Comparison of ENCODE assay signal across 1 cellular context in the genomic region with DNA sequence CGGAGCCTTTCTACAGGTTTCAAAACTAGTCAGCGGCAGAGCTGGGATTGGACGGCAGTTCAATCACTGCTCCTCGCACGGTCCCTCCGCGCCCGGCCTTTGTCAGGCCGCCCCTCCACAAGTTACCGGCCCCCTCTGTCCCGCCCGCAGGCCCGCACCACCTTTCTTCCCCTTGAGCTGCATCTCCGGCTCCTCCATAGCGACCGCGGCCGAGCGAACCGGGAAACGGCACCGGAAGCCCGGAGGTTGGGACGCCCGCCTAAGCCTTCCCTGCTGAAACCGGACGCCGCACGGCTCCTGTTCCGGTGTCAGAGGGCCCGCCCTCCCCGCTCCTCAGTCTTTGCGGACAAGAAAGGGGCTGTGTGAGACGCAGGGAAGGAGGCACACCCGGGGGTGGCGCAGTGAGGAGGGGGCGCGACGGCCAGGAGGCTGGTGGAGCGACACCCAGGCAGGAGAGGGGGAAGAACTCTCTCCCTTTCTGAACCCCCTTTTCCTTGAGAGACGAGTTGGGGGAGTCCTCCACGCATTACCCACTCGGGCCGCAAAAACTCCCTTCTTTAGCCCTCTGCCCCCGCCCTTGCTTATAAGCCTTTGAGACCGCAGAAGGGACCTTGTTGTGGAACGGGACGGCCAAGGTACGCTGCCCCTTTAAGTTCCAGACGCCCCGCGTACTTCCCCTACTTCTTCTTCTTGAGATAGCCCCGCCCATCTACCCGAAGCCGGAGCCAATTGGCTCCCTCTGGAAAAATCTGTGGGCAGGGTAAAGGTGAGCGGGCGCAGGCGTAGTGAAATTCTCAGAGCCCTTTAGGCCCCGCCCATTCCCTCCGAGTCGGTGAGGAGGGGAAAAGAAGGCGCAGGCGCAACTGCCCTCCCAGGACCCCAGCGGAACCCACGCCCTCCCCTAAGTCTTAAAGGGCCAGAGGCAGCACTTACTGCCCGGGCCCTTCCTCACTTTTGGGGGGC.
A peak's percentile ranks its signal among the peaks of the same experiment; 100 is the strongest.
TF ChIP-seq lines count a peak whose summit lies in the region.

A gene (minus strand): TSS at position 233 of the 963 bp plus-strand sequence. CDS start 35 bp downstream, at position 198.
A gene with protein sequence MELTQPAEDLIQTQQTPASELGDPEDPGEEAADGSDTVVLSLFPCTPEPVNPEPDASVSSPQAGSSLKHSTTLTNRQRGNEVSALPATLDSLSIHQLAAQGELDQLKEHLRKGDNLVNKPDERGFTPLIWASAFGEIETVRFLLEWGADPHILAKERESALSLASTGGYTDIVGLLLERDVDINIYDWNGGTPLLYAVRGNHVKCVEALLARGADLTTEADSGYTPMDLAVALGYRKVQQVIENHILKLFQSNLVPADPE (plus strand): TSS at position 339 of the 963 bp plus-strand sequence. CDS start 1,689 bp downstream, outside the sequence.

TF ChIP-seq in GM12878, 131 proteins besides CTCF, POLR2A, EP300 and RAD21 (continued from another document and continues in another):
- TF ChIP-seq, protein P1, sequence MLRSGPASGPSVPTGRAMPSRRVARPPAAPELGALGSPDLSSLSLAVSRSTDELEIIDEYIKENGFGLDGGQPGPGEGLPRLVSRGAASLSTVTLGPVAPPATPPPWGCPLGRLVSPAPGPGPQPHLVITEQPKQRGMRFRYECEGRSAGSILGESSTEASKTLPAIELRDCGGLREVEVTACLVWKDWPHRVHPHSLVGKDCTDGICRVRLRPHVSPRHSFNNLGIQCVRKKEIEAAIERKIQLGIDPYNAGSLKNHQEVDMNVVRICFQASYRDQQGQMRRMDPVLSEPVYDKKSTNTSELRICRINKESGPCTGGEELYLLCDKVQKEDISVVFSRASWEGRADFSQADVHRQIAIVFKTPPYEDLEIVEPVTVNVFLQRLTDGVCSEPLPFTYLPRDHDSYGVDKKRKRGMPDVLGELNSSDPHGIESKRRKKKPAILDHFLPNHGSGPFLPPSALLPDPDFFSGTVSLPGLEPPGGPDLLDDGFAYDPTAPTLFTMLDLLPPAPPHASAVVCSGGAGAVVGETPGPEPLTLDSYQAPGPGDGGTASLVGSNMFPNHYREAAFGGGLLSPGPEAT (IDR thresholded peaks at IDR 0.05; ENCODE audit: low read depth), result peak; percentile 99
- TF ChIP-seq IKZF1 (conservative IDR thresholded peaks at IDR 0.05) (peak; percentile 88), NR2C2 (IDR thresholded peaks at IDR 0.05; ENCODE audit: borderline replicate concordance, control insufficient read depth, insufficient read length, low read depth) (no peak), CREM (IDR thresholded peaks at IDR 0.05; ENCODE audit: low read depth) (peak; percentile 67; the same call in 1 of the 2 replicates), FOXM1 (IDR thresholded peaks at IDR 0.05; ENCODE audit: low read depth, low read length) (no peak), RB1 (IDR thresholded peaks at IDR 0.05; ENCODE audit: borderline replicate concordance) (peak; percentile 93), MEF2A (IDR thresholded peaks at IDR 0.05; ENCODE audit: insufficient read depth, low read depth, low read length) (peak; percentile 71; the same call in 1 of the 2 replicates), ESRRA (IDR thresholded peaks at IDR 0.05; ENCODE audit: low read length) (peak; percentile 56; the same call in 1 of the 2 replicates), RUNX3 (IDR thresholded peaks at IDR 0.05; ENCODE audit: low read length) (peak; percentile 75), LARP7 (IDR thresholded peaks at IDR 0.05) (peak; percentile 92), GATAD2B (conservative IDR thresholded peaks at IDR 0.05; ENCODE audit: low read depth) (peak; percentile 54; the same call in 1 of the 2 replicates), ZBED1 (IDR thresholded peaks at IDR 0.05; ENCODE audit: borderline replicate concordance) (no peak), TAF1 (IDR thresholded peaks at IDR 0.05; ENCODE audit: borderline replicate concordance, low read depth, low read length) (peak; percentile 93), SREBF2 (IDR thresholded peaks at IDR 0.05; ENCODE audit: low read length) (0 out of 2 replicates have a peak, but pooled peaks have one; percentile 10), NFYA (IDR thresholded peaks at IDR 0.05; ENCODE audit: borderline replicate concordance, low read depth, low read length) (no peak), PML (IDR thresholded peaks at IDR 0.05; ENCODE audit: low read length) (peak; percentile 87), JUND (IDR thresholded peaks at IDR 0.05; ENCODE audit: low read depth, low read length) (peak; percentile 27; the same call in 1 of the 2 replicates), MEF2B (IDR thresholded peaks at IDR 0.05; ENCODE audit: partially characterized antibody, poor library complexity, severe bottlenecking) (no peak), TCF12 (IDR thresholded peaks at IDR 0.05; ENCODE audit: low read depth, low read length) (peak; percentile 52; the same call in 1 of the 2 replicates), STAT1 (conservative IDR thresholded peaks at IDR 0.05) (peak; percentile 98), ZSCAN29 (IDR thresholded peaks at IDR 0.05) (peak; percentile 66; the same call in 1 of the 2 replicates), DPF2 (IDR thresholded peaks at IDR 0.05) (peak; percentile 80), TARDBP (IDR thresholded peaks at IDR 0.05; ENCODE audit: borderline replicate concordance) (peak; percentile 80), RAD51 (IDR thresholded peaks at IDR 0.05) (no peak), CBFB (IDR thresholded peaks at IDR 0.05; ENCODE audit: low read depth) (peak; percentile 43), GABPA (IDR thresholded peaks at IDR 0.05; ENCODE audit: low read depth) (peak; percentile 99), PAX5 (IDR thresholded peaks at IDR 0.05; ENCODE audit: borderline replicate concordance, low read depth, low read length) (0 out of 2 replicates have a peak, but pooled peaks have one; percentile 11), SP1 (IDR thresholded peaks at IDR 0.05; ENCODE audit: low read depth, low read length) (peak; percentile 87), IRF4 (IDR thresholded peaks at IDR 0.05; ENCODE audit: low read depth, low read length) (peak; percentile 50; the same call in 1 of the 2 replicates), RFX5 (IDR thresholded peaks at IDR 0.05; ENCODE audit: low read depth, low read length) (0 out of 2 replicates have a peak, but pooled peaks have one; percentile 19), EED (IDR thresholded peaks at IDR 0.05; ENCODE audit: low read depth) (peak; percentile 59; the same call in 1 of the 2 replicates), NBN (IDR thresholded peaks at IDR 0.05) (peak; percentile 92), ZZZ3 (IDR thresholded peaks at IDR 0.05; ENCODE audit: control insufficient read depth, insufficient read length, low read depth) (no peak), RELA (IDR thresholded peaks at IDR 0.05; ENCODE audit: borderline replicate concordance, partially characterized antibody) (peak; percentile 75)
- TF ChIP-seq, protein P2, sequence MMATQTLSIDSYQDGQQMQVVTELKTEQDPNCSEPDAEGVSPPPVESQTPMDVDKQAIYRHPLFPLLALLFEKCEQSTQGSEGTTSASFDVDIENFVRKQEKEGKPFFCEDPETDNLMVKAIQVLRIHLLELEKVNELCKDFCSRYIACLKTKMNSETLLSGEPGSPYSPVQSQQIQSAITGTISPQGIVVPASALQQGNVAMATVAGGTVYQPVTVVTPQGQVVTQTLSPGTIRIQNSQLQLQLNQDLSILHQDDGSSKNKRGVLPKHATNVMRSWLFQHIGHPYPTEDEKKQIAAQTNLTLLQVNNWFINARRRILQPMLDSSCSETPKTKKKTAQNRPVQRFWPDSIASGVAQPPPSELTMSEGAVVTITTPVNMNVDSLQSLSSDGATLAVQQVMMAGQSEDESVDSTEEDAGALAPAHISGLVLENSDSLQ (IDR thresholded peaks at IDR 0.05), result peak; percentile 6; the same call in 1 of the 2 replicates
- TF ChIP-seq, protein P3, sequence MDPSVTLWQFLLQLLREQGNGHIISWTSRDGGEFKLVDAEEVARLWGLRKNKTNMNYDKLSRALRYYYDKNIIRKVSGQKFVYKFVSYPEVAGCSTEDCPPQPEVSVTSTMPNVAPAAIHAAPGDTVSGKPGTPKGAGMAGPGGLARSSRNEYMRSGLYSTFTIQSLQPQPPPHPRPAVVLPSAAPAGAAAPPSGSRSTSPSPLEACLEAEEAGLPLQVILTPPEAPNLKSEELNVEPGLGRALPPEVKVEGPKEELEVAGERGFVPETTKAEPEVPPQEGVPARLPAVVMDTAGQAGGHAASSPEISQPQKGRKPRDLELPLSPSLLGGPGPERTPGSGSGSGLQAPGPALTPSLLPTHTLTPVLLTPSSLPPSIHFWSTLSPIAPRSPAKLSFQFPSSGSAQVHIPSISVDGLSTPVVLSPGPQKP (IDR thresholded peaks at IDR 0.05; ENCODE audit: low read depth, low read length), result peak; percentile 77
- TF ChIP-seq, protein P4, sequence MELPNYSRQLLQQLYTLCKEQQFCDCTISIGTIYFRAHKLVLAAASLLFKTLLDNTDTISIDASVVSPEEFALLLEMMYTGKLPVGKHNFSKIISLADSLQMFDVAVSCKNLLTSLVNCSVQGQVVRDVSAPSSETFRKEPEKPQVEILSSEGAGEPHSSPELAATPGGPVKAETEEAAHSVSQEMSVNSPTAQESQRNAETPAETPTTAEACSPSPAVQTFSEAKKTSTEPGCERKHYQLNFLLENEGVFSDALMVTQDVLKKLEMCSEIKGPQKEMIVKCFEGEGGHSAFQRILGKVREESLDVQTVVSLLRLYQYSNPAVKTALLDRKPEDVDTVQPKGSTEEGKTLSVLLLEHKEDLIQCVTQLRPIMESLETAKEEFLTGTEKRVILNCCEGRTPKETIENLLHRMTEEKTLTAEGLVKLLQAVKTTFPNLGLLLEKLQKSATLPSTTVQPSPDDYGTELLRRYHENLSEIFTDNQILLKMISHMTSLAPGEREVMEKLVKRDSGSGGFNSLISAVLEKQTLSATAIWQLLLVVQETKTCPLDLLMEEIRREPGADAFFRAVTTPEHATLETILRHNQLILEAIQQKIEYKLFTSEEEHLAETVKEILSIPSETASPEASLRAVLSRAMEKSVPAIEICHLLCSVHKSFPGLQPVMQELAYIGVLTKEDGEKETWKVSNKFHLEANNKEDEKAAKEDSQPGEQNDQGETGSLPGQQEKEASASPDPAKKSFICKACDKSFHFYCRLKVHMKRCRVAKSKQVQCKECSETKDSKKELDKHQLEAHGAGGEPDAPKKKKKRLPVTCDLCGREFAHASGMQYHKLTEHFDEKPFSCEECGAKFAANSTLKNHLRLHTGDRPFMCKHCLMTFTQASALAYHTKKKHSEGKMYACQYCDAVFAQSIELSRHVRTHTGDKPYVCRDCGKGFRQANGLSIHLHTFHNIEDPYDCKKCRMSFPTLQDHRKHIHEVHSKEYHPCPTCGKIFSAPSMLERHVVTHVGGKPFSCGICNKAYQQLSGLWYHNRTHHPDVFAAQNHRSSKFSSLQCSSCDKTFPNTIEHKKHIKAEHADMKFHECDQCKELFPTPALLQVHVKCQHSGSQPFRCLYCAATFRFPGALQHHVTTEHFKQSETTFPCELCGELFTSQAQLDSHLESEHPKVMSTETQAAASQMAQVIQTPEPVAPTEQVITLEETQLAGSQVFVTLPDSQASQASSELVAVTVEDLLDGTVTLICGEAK (IDR thresholded peaks at IDR 0.05; ENCODE audit: borderline replicate concordance), result peak; percentile 99
- TF ChIP-seq, protein P5, sequence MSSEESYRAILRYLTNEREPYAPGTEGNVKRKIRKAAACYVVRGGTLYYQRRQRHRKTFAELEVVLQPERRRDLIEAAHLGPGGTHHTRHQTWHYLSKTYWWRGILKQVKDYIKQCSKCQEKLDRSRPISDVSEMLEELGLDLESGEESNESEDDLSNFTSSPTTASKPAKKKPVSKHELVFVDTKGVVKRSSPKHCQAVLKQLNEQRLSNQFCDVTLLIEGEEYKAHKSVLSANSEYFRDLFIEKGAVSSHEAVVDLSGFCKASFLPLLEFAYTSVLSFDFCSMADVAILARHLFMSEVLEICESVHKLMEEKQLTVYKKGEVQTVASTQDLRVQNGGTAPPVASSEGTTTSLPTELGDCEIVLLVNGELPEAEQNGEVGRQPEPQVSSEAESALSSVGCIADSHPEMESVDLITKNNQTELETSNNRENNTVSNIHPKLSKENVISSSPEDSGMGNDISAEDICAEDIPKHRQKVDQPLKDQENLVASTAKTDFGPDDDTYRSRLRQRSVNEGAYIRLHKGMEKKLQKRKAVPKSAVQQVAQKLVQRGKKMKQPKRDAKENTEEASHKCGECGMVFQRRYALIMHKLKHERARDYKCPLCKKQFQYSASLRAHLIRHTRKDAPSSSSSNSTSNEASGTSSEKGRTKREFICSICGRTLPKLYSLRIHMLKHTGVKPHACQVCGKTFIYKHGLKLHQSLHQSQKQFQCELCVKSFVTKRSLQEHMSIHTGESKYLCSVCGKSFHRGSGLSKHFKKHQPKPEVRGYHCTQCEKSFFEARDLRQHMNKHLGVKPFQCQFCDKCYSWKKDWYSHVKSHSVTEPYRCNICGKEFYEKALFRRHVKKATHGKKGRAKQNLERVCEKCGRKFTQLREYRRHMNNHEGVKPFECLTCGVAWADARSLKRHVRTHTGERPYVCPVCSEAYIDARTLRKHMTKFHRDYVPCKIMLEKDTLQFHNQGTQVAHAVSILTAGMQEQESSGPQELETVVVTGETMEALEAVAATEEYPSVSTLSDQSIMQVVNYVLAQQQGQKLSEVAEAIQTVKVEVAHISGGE (CRISPR knock-in tag; IDR thresholded peaks at IDR 0.05), result peak; percentile 97
- TF ChIP-seq, protein P6, sequence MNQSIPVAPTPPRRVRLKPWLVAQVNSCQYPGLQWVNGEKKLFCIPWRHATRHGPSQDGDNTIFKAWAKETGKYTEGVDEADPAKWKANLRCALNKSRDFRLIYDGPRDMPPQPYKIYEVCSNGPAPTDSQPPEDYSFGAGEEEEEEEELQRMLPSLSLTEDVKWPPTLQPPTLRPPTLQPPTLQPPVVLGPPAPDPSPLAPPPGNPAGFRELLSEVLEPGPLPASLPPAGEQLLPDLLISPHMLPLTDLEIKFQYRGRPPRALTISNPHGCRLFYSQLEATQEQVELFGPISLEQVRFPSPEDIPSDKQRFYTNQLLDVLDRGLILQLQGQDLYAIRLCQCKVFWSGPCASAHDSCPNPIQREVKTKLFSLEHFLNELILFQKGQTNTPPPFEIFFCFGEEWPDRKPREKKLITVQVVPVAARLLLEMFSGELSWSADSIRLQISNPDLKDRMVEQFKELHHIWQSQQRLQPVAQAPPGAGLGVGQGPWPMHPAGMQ (IDR thresholded peaks at IDR 0.05; ENCODE audit: borderline replicate concordance), result 0 out of 2 replicates have a peak, but pooled peaks have one; percentile 10
- TF ChIP-seq, protein P7, sequence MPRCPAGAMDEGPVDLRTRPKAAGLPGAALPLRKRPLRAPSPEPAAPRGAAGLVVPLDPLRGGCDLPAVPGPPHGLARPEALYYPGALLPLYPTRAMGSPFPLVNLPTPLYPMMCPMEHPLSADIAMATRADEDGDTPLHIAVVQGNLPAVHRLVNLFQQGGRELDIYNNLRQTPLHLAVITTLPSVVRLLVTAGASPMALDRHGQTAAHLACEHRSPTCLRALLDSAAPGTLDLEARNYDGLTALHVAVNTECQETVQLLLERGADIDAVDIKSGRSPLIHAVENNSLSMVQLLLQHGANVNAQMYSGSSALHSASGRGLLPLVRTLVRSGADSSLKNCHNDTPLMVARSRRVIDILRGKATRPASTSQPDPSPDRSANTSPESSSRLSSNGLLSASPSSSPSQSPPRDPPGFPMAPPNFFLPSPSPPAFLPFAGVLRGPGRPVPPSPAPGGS (IDR thresholded peaks at IDR 0.05; ENCODE audit: borderline replicate concordance, insufficient read depth, low read depth, low read length, poor library complexity, severe bottlenecking), result no peak
